10 cellular contexts compared by ENCODE assay signal in genomic region chr9:137294091-137294683, GRCh38. TPM values are rescaled to one million over a fixed set of nuclear protein-coding genes. Genes with fewer than 3 reads are reported as not detected.
DNase-seq lines count a peak whose midpoint lies in the region; ATAC-seq lines count a peak whose summit lies in the region.
"Had no signal": no experiment of that assay in that cellular context is flagged by ENCODE, and none has a peak within 500 bp of the region (broad histone marks: within the 10 kb centered on the region; RNA-seq: fewer than 3 reads in every experiment).

No MANE protein-coding gene starts in this region.

- no peak for ATAC-seq in GM18519 (IDR thresholded peaks at IDR 0.05; ENCODE audit: low FRiP score, unreplicated experiment)
- ATAC-seq in GM19328 (IDR thresholded peaks at IDR 0.05; ENCODE audit: unreplicated experiment), result no peak

- DNase-seq in NCI-H526 (lab: John Stamatoyannopoulos, UW), result peak; percentile 24 to 63
- DNase-seq in NCI-H526 treated with DMSO at 0.1 percent for 48 hours (lab: John Stamatoyannopoulos, UW), result no peak
- peak; percentile 30 for DNase-seq in NCI-H2029 treated with DMSO at 0.1 percent for 48 hours (lab: John Stamatoyannopoulos, UW)
- DNase-seq in amniotic epithelial cell (ENCODE audit: low read depth), result peak; percentile 65
- DNase-seq in lung microvascular endothelial cell (ENCODE audit: low read depth in 2 of 2), result peak; percentile 87 to 95
- DNase-seq in central memory CD4-positive, alpha-beta T cell, result no peak

RNA-seq across cellular contexts. Expression of gene NRARP, which starts 7.9 kb away (rescaled TPM):
- total RNA-seq in lung microvascular endothelial cell, result 18.7 and 28.3 TPM in 2 replicates

RNA-seq across cellular contexts. Expression of gene TOR4A, which starts 16.7 kb away (rescaled TPM):
- total RNA-seq in lung microvascular endothelial cell, result 21.4 and 21.8 TPM in 2 replicates

RNA-seq across cellular contexts. Expression of gene NELFB, which starts 39.1 kb away (rescaled TPM):
- total RNA-seq in lung microvascular endothelial cell, result 42.9 and 43.7 TPM in 2 replicates

RNA-seq across cellular contexts. Expression of gene STPG3, which starts 43.1 kb away (rescaled TPM):
- total RNA-seq in lung microvascular endothelial cell, result not detected in 2 replicates
- total RNA-seq: mononuclear cell, SJSA1 had no signal

RNA-seq across cellular contexts. Expression of gene TUBB4B, which starts 53.1 kb away (rescaled TPM):
- total RNA-seq in lung microvascular endothelial cell, result 103 and 110 TPM in 2 replicates

Comparison
In these comparisons a context has a peak if more than half of its experiments do, and no peak if none do; other contexts are left out.
1. DNase-seq: peak in NCI-H526 (2 of 2), NCI-H2029 treated with DMSO at 0.1 percent for 48 hours (single experiment), amniotic epithelial cell (single experiment) and lung microvascular endothelial cell (2 of 2); none in NCI-H526 treated with DMSO at 0.1 percent for 48 hours (single experiment) and central memory CD4-positive, alpha-beta T cell (single experiment).